8 cellular contexts compared by ENCODE assay signal in genomic region chr7:142516038-142516501, GRCh38.
A peak's percentile ranks its signal among the peaks of the same experiment; 100 is the strongest.
DNase-seq lines count a peak whose midpoint lies in the region; ATAC-seq and TF ChIP-seq lines count a peak whose summit lies in the region.

No MANE protein-coding gene starts in this region.

- H3K9ac ChIP-seq in PC-3 (ENCODE audit: low read length), result no peak overlapping the region

- intact Hi-C loops in PC-3 (cut with micrococcal nuclease), result no loop called here

- BruUV-seq in PC-3 (replicated peaks; lab: Mats Ljungman, UMichigan), result no TSS peak

- H3K27ac ChIP-seq in PC-3 (ENCODE audit: low read length) (no peak overlapping the region), thoracic aorta (no peak overlapping the region)

- H3K27me3 ChIP-seq in PC-3 (ENCODE audit: low read length), result no peaks in the 10 kb centered on the region
- H3K27me3 ChIP-seq in thoracic aorta (replicated peaks; ENCODE audit: insufficient read depth), result no peaks in the 10 kb centered on the region

- H3K36me3 ChIP-seq in PC-3 (ENCODE audit: low read depth, low read length) (no peaks in the 10 kb centered on the region), thoracic aorta (no peaks in the 10 kb centered on the region)

- DNase-seq in activated naive CD4-positive, alpha-beta T cell treated with Interleukin-2 at 50 U/mL for 16 hours, result peak; percentile 21
- DNase-seq in activated naive CD4-positive, alpha-beta T cell (lab: John Stamatoyannopoulos, UW), result no peak
- peak; percentile 28 for DNase-seq in HK-2 (ENCODE audit: unreplicated experiment)
- peak; percentile 78 for DNase-seq in PC-3
- peak; percentile 79 for DNase-seq in cardiac fibroblast (ENCODE audit: low read depth in 2 of 2)
- no peak for DNase-seq in left lobe of liver (ENCODE audit: low spot score)
- no peak for DNase-seq in thoracic aorta (ENCODE audit: low spot score)

- no peaks in the 10 kb centered on the region for H3F3A ChIP-seq in PC-3 (ENCODE audit: low read length, unreplicated experiment)

- H3K4me2 ChIP-seq in PC-3 (ENCODE audit: low read length), result peak overlapping the region; percentile 23

- peak; percentile 93 for ATAC-seq in GM21526 (IDR thresholded peaks at IDR 0.05; ENCODE audit: low FRiP score, unreplicated experiment)
- peak; percentile 81 for ATAC-seq in PC-3
- ATAC-seq in left lobe of liver, result peak; percentile 98
- ATAC-seq in thoracic aorta (ENCODE audit: insufficient number of reproducible peaks, low FRiP score, low read depth), result no peak

- no peaks in the 10 kb centered on the region for H4K20me1 ChIP-seq in PC-3 (ENCODE audit: low read length)

- H3K4me1 ChIP-seq in PC-3 (ENCODE audit: insufficient read depth, low read length), result peaks cover 21% of the 10 kb centered on the region
- peaks cover 0 to 6% of the 10 kb centered on the region in 2 donors for H3K4me1 ChIP-seq in thoracic aorta (ENCODE audit: control insufficient read depth in 1 of 2, low read depth in 2 of 2)

- H3K9me3 ChIP-seq in PC-3 (ENCODE audit: low read length) (no peaks in the 10 kb centered on the region), thoracic aorta (no peaks in the 10 kb centered on the region)

- H3K9me2 ChIP-seq in PC-3 (replicated peaks; ENCODE audit: low read length), result no peaks in the 10 kb centered on the region

- POLR2A ChIA-PET in PC-3 (lab: Charles Lee; ENCODE audit: unreplicated experiment), result no interaction called here

- CTCF ChIA-PET in PC-3 (lab: Charles Lee), result interaction anchor here (0.6 to 1.5 kb wide), 7 partner anchors 10 to 88 kb away, joined by 3 to 14 read pairs (median 3); no protein-coding TSS in a partner anchor

- peak; percentile 88 for TF ChIP-seq CTCF in PC-3 (conservative IDR thresholded peaks at IDR 0.05; ENCODE audit: low read depth, low read length)
- TF ChIP-seq CTCF in cardiac fibroblast (IDR thresholded peaks at IDR 0.05; ENCODE audit: low read depth, low read length), result peak; percentile 81
- peak; percentile 45 for TF ChIP-seq CTCF in thoracic aorta (IDR thresholded peaks at IDR 0.05)

- no peaks in the 10 kb centered on the region for H3K79me2 ChIP-seq in PC-3 (ENCODE audit: low read length)

- H2AFZ ChIP-seq in PC-3 (ENCODE audit: low read length), result peak overlapping the region; percentile 67

- H3K4me3 ChIP-seq in PC-3 (ENCODE audit: low read length) (no peak overlapping the region), cardiac fibroblast (replicated peaks in 1 of 2; ENCODE audit: low read depth in 2 of 2, low read length in 2 of 2) (no peak overlapping the region), thoracic aorta (no peak overlapping the region)

Comparison
In these comparisons a context has a peak if more than half of its experiments do, and no peak if none do; other contexts are left out.
1. DNase-seq: peak in activated naive CD4-positive, alpha-beta T cell treated with Interleukin-2 at 50 U/mL for 16 hours (single experiment), HK-2 (single experiment), PC-3 (single experiment) and cardiac fibroblast (2 of 2); none in activated naive CD4-positive, alpha-beta T cell (0 of 4), left lobe of liver (single experiment) and thoracic aorta (single experiment).
2. Peak in every context shown above with its lines, with median percentiles within 50 percentile points of each other: CTCF ChIP-seq.